ENCODE assay signal across 25 cellular contexts in genomic region chr2:6213056-6213780, GRCh38.
"Had no signal": no experiment of that assay in that cellular context is flagged by ENCODE, and none has a peak within 500 bp of the region (broad histone marks: within the 10 kb centered on the region; RNA-seq: fewer than 3 reads in every experiment).

No MANE protein-coding gene starts in this region.

- H3K27ac ChIP-seq: SJSA1, SK-N-MC had no signal

- DNase-seq: IMR-90, Karpas-422, KG1, MG63, NCI-H1092, NCI-H1105 treated with DMSO at 0.1 percent for 48 hours, NCI-H1417 treated with DMSO at 0.1 percent for 48 hours, NCI-H146, NCI-H1694 treated with DMSO at 0.1 percent for 48 hours, NCI-H1930, NCI-H2081 treated with DMSO at 0.1 percent for 48 hours, NCI-H2171, NCI-H226, NCI-H446, NCI-H510A, NCI-H524 treated with DMSO at 0.1 percent for 48 hours, NCI-H69, NCI-H774, Right ventricle myocardium superior, RPMI8226, SIG-M5 had no signal

- H3K36me3 ChIP-seq: MG63, SJSA1 had no signal

- H3K9me3 ChIP-seq: MG63, SJSA1 had no signal

- FAIRE-seq: HepG2, RCC 7860 had no signal

- H3K4me3 ChIP-seq: MG63, SJSA1, SK-N-MC had no signal

- H3K27me3 ChIP-seq: MG63, SJSA1 had no signal

- H3K4me1 ChIP-seq: SJSA1 had no signal
